12 cellular contexts compared by ENCODE assay signal in genomic region chr20:46220808-46221207, GRCh38.
DNase-seq lines count a peak whose midpoint lies in the region; ATAC-seq lines count a peak whose summit lies in the region.
"Had no signal": no experiment of that assay in that cellular context is flagged by ENCODE, and none has a peak within 500 bp of the region (broad histone marks: within the 10 kb centered on the region; RNA-seq: fewer than 3 reads in every experiment).

No MANE protein-coding gene starts in this region.

- H3K4me1 ChIP-seq in effector memory CD4-positive, alpha-beta T cell (ENCODE audit: control insufficient read depth, insufficient read depth, low read length, poor library complexity, severe bottlenecking), result no peaks in the 10 kb centered on the region
- H3K4me1 ChIP-seq: vagina had no signal

- DNase-seq in DMS79 treated with DMSO at 0.1 percent for 48 hours (lab: John Stamatoyannopoulos, UW), result peak; percentile 82
- DNase-seq in NCI-H2107 treated with DMSO at 0.1 percent for 48 hours (lab: John Stamatoyannopoulos, UW; ENCODE audit: unreplicated experiment), result peak; percentile 90
- peak; percentile 98 for DNase-seq in SW480 (ENCODE audit: low spot score)
- DNase-seq in myocyte (ENCODE audit: low read depth), result peak; percentile 82
- DNase-seq in effector memory CD4-positive, alpha-beta T cell, result no peak
- DNase-seq: activated CD8-positive, alpha-beta memory T cell treated with anti-CD3 and anti-CD28 coated beads, Interleukin-2, amount 10 ng/mL, durations not matched to agents 7 days and 5 days; naive thymus-derived CD4-positive, alpha-beta T cell had no signal

- no peak overlapping the region for H3K27ac ChIP-seq in effector memory CD4-positive, alpha-beta T cell (ENCODE audit: insufficient read depth, low read length, poor library complexity, severe bottlenecking)
- H3K27ac ChIP-seq: SK-N-MC, vagina had no signal

- no peak overlapping the region for H3K4me3 ChIP-seq in effector memory CD4-positive, alpha-beta T cell (ENCODE audit: insufficient read depth, low read depth, low read length, poor library complexity, severe bottlenecking)
- H3K4me3 ChIP-seq: SK-N-MC, vagina had no signal

- ATAC-seq in GM18909 (IDR thresholded peaks at IDR 0.05; ENCODE audit: poor library complexity, unreplicated experiment) (no peak), GM18873 (IDR thresholded peaks at IDR 0.05; ENCODE audit: low FRiP score, unreplicated experiment) (no peak), GM18520 (IDR thresholded peaks at IDR 0.05; ENCODE audit: unreplicated experiment) (no peak)
- ATAC-seq: activated CD8-positive, alpha-beta memory T cell treated with anti-CD3 and anti-CD28 coated beads, Interleukin-2, amount 10 ng/mL, durations not matched to agents 7 days and 5 days; naive thymus-derived CD4-positive, alpha-beta T cell had no signal

- H3K36me3 ChIP-seq in effector memory CD4-positive, alpha-beta T cell (ENCODE audit: control insufficient read depth, insufficient read depth, low read length), result no peaks in the 10 kb centered on the region
- H3K36me3 ChIP-seq: vagina had no signal

- no peaks in the 10 kb centered on the region for H3K27me3 ChIP-seq in effector memory CD4-positive, alpha-beta T cell (replicated peaks; ENCODE audit: control insufficient read depth, insufficient read depth, low read length, poor library complexity, severe bottlenecking)
- H3K27me3 ChIP-seq: vagina had no signal

- no peaks in the 10 kb centered on the region for H3K9me3 ChIP-seq in effector memory CD4-positive, alpha-beta T cell (ENCODE audit: control insufficient read depth, low read length)
- H3K9me3 ChIP-seq: vagina had no signal

Comparison
In these comparisons a context has a peak if more than half of its experiments do, and no peak if none do; other contexts are left out.
1. DNase-seq: peak in DMS79 treated with DMSO at 0.1 percent for 48 hours (single experiment), NCI-H2107 treated with DMSO at 0.1 percent for 48 hours (single experiment), SW480 (single experiment) and myocyte (single experiment); none in effector memory CD4-positive, alpha-beta T cell (0 of 3).